In genomic region chr1:157969693-157970485, GRCh38 we compare ENCODE assay signal across 9 cellular contexts. TPM values are rescaled to one million over a fixed set of nuclear protein-coding genes. Genes with fewer than 3 reads are reported as not detected.
A peak's percentile ranks its signal among the peaks of the same experiment; 100 is the strongest.
DNase-seq lines count a peak whose midpoint lies in the region; ATAC-seq and TF ChIP-seq lines count a peak whose summit lies in the region.
"Had no signal": no experiment of that assay in that cellular context is flagged by ENCODE, and none has a peak within 500 bp of the region (broad histone marks: within the 10 kb centered on the region; RNA-seq: fewer than 3 reads in every experiment).

No MANE protein-coding gene starts in this region.

- no peaks in the 10 kb centered on the region for H4K20me1 ChIP-seq in Karpas-422 (ENCODE audit: insufficient read depth, low read depth, low read length)

- no peak overlapping the region for H3K9ac ChIP-seq in Karpas-422 (ENCODE audit: low read length)

- H3K4me2 ChIP-seq in Karpas-422 (ENCODE audit: low read depth, low read length, poor library complexity, severe bottlenecking) = no peak overlapping the region

- TF ChIP-seq CTCF in WERI-Rb-1 (IDR thresholded peaks at IDR 0.05; ENCODE audit: low read depth, low read length) (peak; percentile 93), right atrium auricular region (IDR thresholded peaks at IDR 0.05) (peak; percentile 50 to 82)

- no peak for ATAC-seq in HG03175 (IDR thresholded peaks at IDR 0.05; ENCODE audit: unreplicated experiment)
- no peak for ATAC-seq in GM21367 (IDR thresholded peaks at IDR 0.05; ENCODE audit: unreplicated experiment)

- H3K27ac ChIP-seq in Karpas-422 (ENCODE audit: low read length) = no peak overlapping the region
- no peak overlapping the region for H3K27ac ChIP-seq in WERI-Rb-1
- H3K27ac ChIP-seq in right atrium auricular region = peak overlapping the region in 1 of 2 donors; percentile 51
- H3K27ac ChIP-seq: neutrophil had no signal

- no peaks in the 10 kb centered on the region for H3K9me2 ChIP-seq in Karpas-422 (replicated peaks; ENCODE audit: insufficient read depth, low read length)

- DNase-seq in DMS53 treated with DMSO at 0.1 percent for 48 hours (lab: John Stamatoyannopoulos, UW; ENCODE audit: unreplicated experiment) = peak; percentile 69
- DNase-seq in Karpas-422 = peak; percentile 72
- DNase-seq in WERI-Rb-1 = peak; percentile 74
- no peak for DNase-seq in right atrium auricular region (ENCODE audit: low spot score)
- peak; percentile 46 for DNase-seq in superior temporal gyrus (ENCODE audit: extremely low spot score)
- DNase-seq in stimulated activated CD4-positive, alpha-beta T cell treated with anti-CD3 and anti-CD28 coated beads, Interleukin-4, amount 100 ng/mL, for 4 hours = no peak

- H3K36me3 ChIP-seq in Karpas-422 (ENCODE audit: insufficient read depth, low read length) (no peaks in the 10 kb centered on the region), WERI-Rb-1 (no peaks in the 10 kb centered on the region), right atrium auricular region (no peaks in the 10 kb centered on the region)
- H3K36me3 ChIP-seq: neutrophil had no signal

- H3K9me3 ChIP-seq in Karpas-422 (ENCODE audit: low read length) = no peaks in the 10 kb centered on the region
- H3K9me3 ChIP-seq in WERI-Rb-1 (ENCODE audit: severe bottlenecking) = peaks cover 11% of the 10 kb centered on the region
- no peaks in the 10 kb centered on the region for H3K9me3 ChIP-seq in right atrium auricular region
- H3K9me3 ChIP-seq: neutrophil had no signal

- no peaks in the 10 kb centered on the region for H3K27me3 ChIP-seq in Karpas-422 (ENCODE audit: low read length)
- peaks cover 6% of the 10 kb centered on the region for H3K27me3 ChIP-seq in WERI-Rb-1 (ENCODE audit: insufficient read depth, low read depth, severe bottlenecking)
- no peaks in the 10 kb centered on the region for H3K27me3 ChIP-seq in right atrium auricular region
- H3K27me3 ChIP-seq: neutrophil had no signal

- H3K79me2 ChIP-seq in Karpas-422 (ENCODE audit: low read length) = no peaks in the 10 kb centered on the region

- no peak overlapping the region for H3K4me3 ChIP-seq in Karpas-422 (ENCODE audit: low read length)
- no peak overlapping the region for H3K4me3 ChIP-seq in WERI-Rb-1 (ENCODE audit: low read depth, low read length)
- no peak overlapping the region for H3K4me3 ChIP-seq in right atrium auricular region

- H2AFZ ChIP-seq in Karpas-422 (ENCODE audit: low read length) = no peak overlapping the region

- H3K4me1 ChIP-seq in Karpas-422 (ENCODE audit: low read length) (no peaks in the 10 kb centered on the region), right atrium auricular region (peaks cover 0 to 13% of the 10 kb centered on the region in 2 donors)

RNA-seq across cellular contexts. Expression of gene KIRREL1, which starts 23.6 kb away (rescaled TPM):
- total RNA-seq in Karpas-422 (2014; rRNA removed; shearing (Covaris generic); ENCODE audit: low replicate concordance) = not detected in 2 replicates
- 10 to 100 TPM; 12.3 to 21.9 TPM for total RNA-seq in right atrium auricular region

Comparison
In these comparisons a context has a peak if more than half of its experiments do, and no peak if none do; other contexts are left out.
1. DNase-seq: peak in DMS53 treated with DMSO at 0.1 percent for 48 hours (single experiment), Karpas-422 (single experiment), WERI-Rb-1 (single experiment) and superior temporal gyrus (single experiment); none in right atrium auricular region (single experiment) and stimulated activated CD4-positive, alpha-beta T cell treated with anti-CD3 and anti-CD28 coated beads, Interleukin-4, amount 100 ng/mL, for 4 hours (0 of 2).
2. RNA of gene KIRREL1, which starts 23.6 kb away (total RNA-seq): 12.3 to 21.9 TPM in right atrium auricular region; not detected in Karpas-422; every median in the first group is over 10 times any median in the second.